11 cellular contexts compared by ENCODE assay signal in genomic region chr19:41306394-41306793, GRCh38. TPM values are rescaled to one million over a fixed set of nuclear protein-coding genes. Genes with fewer than 3 reads are reported as not detected.
DNase-seq lines count a peak whose midpoint lies in the region; ATAC-seq and TF ChIP-seq lines count a peak whose summit lies in the region.
"Had no signal": no experiment of that assay in that cellular context is flagged by ENCODE, and none has a peak within 500 bp of the region (broad histone marks: within the 10 kb centered on the region; RNA-seq: fewer than 3 reads in every experiment).

No MANE protein-coding gene starts in this region.

- no peak for TF ChIP-seq EP300 in transverse colon (IDR thresholded peaks at IDR 0.05; ENCODE audit: low read depth)

- no peak for TF ChIP-seq POLR2A in transverse colon (IDR thresholded peaks at IDR 0.05)

- TF ChIP-seq CTCF in transverse colon (IDR thresholded peaks at IDR 0.05) (no peak), hepatocyte (IDR thresholded peaks at IDR 0.05; ENCODE audit: poor library complexity) (no peak)

- H3K36me3 Mint-ChIP-seq in activated naive CD4-positive, alpha-beta T cell treated with anti-CD3 and anti-CD28 coated beads, Interleukin-2, amount 10 ng/mL, durations not matched to agents 7 days and 5 days: peaks cover 71% of the 10 kb centered on the region
- H3K36me3 Mint-ChIP-seq in activated T-helper 1 cell treated with anti-CD3 and anti-CD28 coated beads, Interleukin-12 subunit alpha, Interleukin-12 subunit beta, Interleukin-2, Interleukin-4 antibody, amounts not matched to agents 30 ng/mL and 10 ng/mL and 1 ng/mL, durations not matched to agents 14 hours and 24 hours and 36 hours (ENCODE audit: low read depth): peaks cover 49% of the 10 kb centered on the region
- H3K36me3 Mint-ChIP-seq in memory B cell: peaks cover 24% of the 10 kb centered on the region

- H3K9me2 ChIP-seq in hepatocyte (replicated peaks; ENCODE audit: insufficient read depth): no peaks in the 10 kb centered on the region

- peak overlapping the region; percentile 91 for H3K4me3 Mint-ChIP-seq in activated naive CD4-positive, alpha-beta T cell treated with anti-CD3 and anti-CD28 coated beads, Interleukin-2, amount 10 ng/mL, durations not matched to agents 7 days and 5 days
- peak overlapping the region; percentile 71 for H3K4me3 Mint-ChIP-seq in activated T-helper 1 cell treated with anti-CD3 and anti-CD28 coated beads, Interleukin-12 subunit alpha, Interleukin-12 subunit beta, Interleukin-2, Interleukin-4 antibody, amounts not matched to agents 30 ng/mL and 10 ng/mL and 1 ng/mL, durations not matched to agents 14 hours and 24 hours and 36 hours
- no peak overlapping the region for H3K4me3 Mint-ChIP-seq in memory B cell

- H2AFZ ChIP-seq in hepatocyte: no peak overlapping the region

- ATAC-seq in memory B cell (ENCODE audit: low read depth) (no peak), GM18520 (IDR thresholded peaks at IDR 0.05; ENCODE audit: unreplicated experiment) (no peak)

- H3K27ac Mint-ChIP-seq in activated naive CD4-positive, alpha-beta T cell treated with anti-CD3 and anti-CD28 coated beads, Interleukin-2, amount 10 ng/mL, durations not matched to agents 7 days and 5 days: peak overlapping the region; percentile 95
- peak overlapping the region; percentile 94 for H3K27ac Mint-ChIP-seq in activated T-helper 1 cell treated with anti-CD3 and anti-CD28 coated beads, Interleukin-12 subunit alpha, Interleukin-12 subunit beta, Interleukin-2, Interleukin-4 antibody, amounts not matched to agents 30 ng/mL and 10 ng/mL and 1 ng/mL, durations not matched to agents 14 hours and 24 hours and 36 hours
- H3K27ac Mint-ChIP-seq in memory B cell: peak overlapping the region; percentile 100

- H3K4me3 ChIP-seq in transverse colon: no peak overlapping the region
- H3K4me3 ChIP-seq in hepatocyte: no peak overlapping the region

- peak; percentile 37 for DNase-seq in activated naive CD4-positive, alpha-beta T cell treated with anti-CD3 and anti-CD28 coated beads, Interleukin-2, amount 10 ng/mL, durations not matched to agents 7 days and 5 days
- DNase-seq in activated naive CD4-positive, alpha-beta T cell treated with Interleukin-2 at 50 U/mL for 16 hours: no peak
- no peak for DNase-seq in activated T-helper 1 cell treated with anti-CD3 and anti-CD28 coated beads, Interleukin-12 subunit alpha, Interleukin-12 subunit beta, Interleukin-2, Interleukin-4 antibody, amounts not matched to agents 30 ng/mL and 10 ng/mL and 1 ng/mL, durations not matched to agents 14 hours and 24 hours and 36 hours (ENCODE audit: low spot score)
- DNase-seq in memory B cell (ENCODE audit: low spot score in 2 of 2): no peak
- DNase-seq in transverse colon: no peak
- DNase-seq in hepatocyte (ENCODE audit: low spot score): no peak
- no peak for DNase-seq in medulla oblongata (ENCODE audit: extremely low spot score)
- DNase-seq: AML-193, nucleus accumbens, substantia nigra had no signal

- no peaks in the 10 kb centered on the region for H3K9me3 Mint-ChIP-seq in activated naive CD4-positive, alpha-beta T cell treated with anti-CD3 and anti-CD28 coated beads, Interleukin-2, amount 10 ng/mL, durations not matched to agents 7 days and 5 days
- no peaks in the 10 kb centered on the region for H3K9me3 Mint-ChIP-seq in activated T-helper 1 cell treated with anti-CD3 and anti-CD28 coated beads, Interleukin-12 subunit alpha, Interleukin-12 subunit beta, Interleukin-2, Interleukin-4 antibody, amounts not matched to agents 30 ng/mL and 10 ng/mL and 1 ng/mL, durations not matched to agents 14 hours and 24 hours and 36 hours
- no peaks in the 10 kb centered on the region for H3K9me3 Mint-ChIP-seq in memory B cell

- H3K27me3 Mint-ChIP-seq in activated naive CD4-positive, alpha-beta T cell treated with anti-CD3 and anti-CD28 coated beads, Interleukin-2, amount 10 ng/mL, durations not matched to agents 7 days and 5 days: peaks cover 6% of the 10 kb centered on the region
- H3K27me3 Mint-ChIP-seq in activated T-helper 1 cell treated with anti-CD3 and anti-CD28 coated beads, Interleukin-12 subunit alpha, Interleukin-12 subunit beta, Interleukin-2, Interleukin-4 antibody, amounts not matched to agents 30 ng/mL and 10 ng/mL and 1 ng/mL, durations not matched to agents 14 hours and 24 hours and 36 hours (ENCODE audit: insufficient read depth): no peaks in the 10 kb centered on the region
- no peaks in the 10 kb centered on the region for H3K27me3 Mint-ChIP-seq in memory B cell

- in situ Hi-C loops in transverse colon (cut with MboI; ENCODE audit: low pct_ligation_motif_present in 1 of 4, low pct_unique_long_range_greater_than_20kb in 1 of 4, low sequenced_read_pairs in 3 of 4): no loop called here

- CTCF ChIA-PET in activated naive CD4-positive, alpha-beta T cell treated with anti-CD3 and anti-CD28 coated beads, Interleukin-2, amount 10 ng/mL, durations not matched to agents 7 days and 5 days (lab: Charles Lee): interaction anchor here (3.4 to 3.9 kb wide), 2 partner anchors 42 to 102 kb away, joined by 30 to 39 read pairs; partner anchors contain the start of gene HNRNPUL1

- intact Hi-C loops in activated T-helper 1 cell treated with anti-CD3 and anti-CD28 coated beads, Interleukin-12 subunit alpha, Interleukin-12 subunit beta, Interleukin-2, Interleukin-4 antibody, amounts not matched to agents 30 ng/mL and 10 ng/mL and 1 ng/mL, durations not matched to agents 14 hours and 24 hours and 36 hours (cut with micrococcal nuclease): loop anchor here (5.0 kb wide), 5 partner anchors 91 to 334 kb away; partner anchors contain the start of genes BCKDHA, DMAC2 and EXOSC5
- intact Hi-C loops in transverse colon (cut with DNase I; ENCODE audit: low total_unique reads): loop anchor here (5.0 kb wide), 1 partner anchor 34 kb away; no protein-coding TSS in a partner anchor

- H3K27me3 ChIP-seq in transverse colon: no peaks in the 10 kb centered on the region
- no peaks in the 10 kb centered on the region for H3K27me3 ChIP-seq in hepatocyte

- no peaks in the 10 kb centered on the region for H3K9me3 ChIP-seq in transverse colon
- H3K9me3 ChIP-seq in hepatocyte (ENCODE audit: low read depth): no peaks in the 10 kb centered on the region

- peaks cover 91% of the 10 kb centered on the region for H3K4me1 Mint-ChIP-seq in activated naive CD4-positive, alpha-beta T cell treated with anti-CD3 and anti-CD28 coated beads, Interleukin-2, amount 10 ng/mL, durations not matched to agents 7 days and 5 days
- H3K4me1 Mint-ChIP-seq in activated T-helper 1 cell treated with anti-CD3 and anti-CD28 coated beads, Interleukin-12 subunit alpha, Interleukin-12 subunit beta, Interleukin-2, Interleukin-4 antibody, amounts not matched to agents 30 ng/mL and 10 ng/mL and 1 ng/mL, durations not matched to agents 14 hours and 24 hours and 36 hours (ENCODE audit: low read depth): peaks cover 79% of the 10 kb centered on the region
- peaks cover 45% of the 10 kb centered on the region for H3K4me1 Mint-ChIP-seq in memory B cell

- H3K27ac ChIP-seq in transverse colon: peak overlapping the region; percentile 49 to 95 (median 73)
- no peak overlapping the region for H3K27ac ChIP-seq in hepatocyte

- H3K4me1 ChIP-seq in transverse colon (peaks cover 19 to 53% (median 26%) of the 10 kb centered on the region in 4 donors), hepatocyte (ENCODE audit: insufficient read depth) (peaks cover 16% of the 10 kb centered on the region)

- H4K20me1 ChIP-seq in hepatocyte (ENCODE audit: insufficient read depth, poor library complexity, severe bottlenecking): peaks cover under 1% of the 10 kb centered on the region

- H3K36me3 ChIP-seq in transverse colon: peaks cover 0 to 41% (median 20%) of the 10 kb centered on the region in 4 donors
- no peaks in the 10 kb centered on the region for H3K36me3 ChIP-seq in hepatocyte (replicated peaks; ENCODE audit: insufficient read depth, low read depth)

- H3K79me2 ChIP-seq in hepatocyte: peaks cover 13% of the 10 kb centered on the region

- WGBS in transverse colon (ENCODE audit: low coverage in 1 of 2), 2 donors: 85 to 100% methylated on average over 1 to 11 of the region's 11 CpGs
- 95% methylated on average over 11 of the region's 11 CpGs for WGBS in hepatocyte (ENCODE audit: low lambda C conversion rate, missing lambda C conversion rate)

- no peak overlapping the region for H3K4me2 ChIP-seq in hepatocyte

RNA-seq across cellular contexts. Expression of gene CCDC97, which starts 3.6 kb away (rescaled TPM):
- total RNA-seq in activated T-helper 1 cell treated with anti-CD3 and anti-CD28 coated beads, Interleukin-12 subunit alpha, Interleukin-12 subunit beta, Interleukin-2, Interleukin-4 antibody, amounts not matched to agents 30 ng/mL and 10 ng/mL and 1 ng/mL, durations not matched to agents 14 hours and 24 hours and 36 hours: 35.3 and 36.1 TPM in 2 replicates
- 10 to 100 TPM; 10.1 to 22.4 (median 15.4) TPM for total RNA-seq in transverse colon
- 11.4 and 15.1 TPM in 2 replicates for total RNA-seq in hepatocyte
- 24.4 and 32.7 TPM in 2 replicates for polyA plus RNA-seq in hepatocyte

RNA-seq across cellular contexts. Expression of gene HNRNPUL1, which starts 42.2 kb away (rescaled TPM):
- 254 and 264 TPM in 2 replicates for total RNA-seq in activated T-helper 1 cell treated with anti-CD3 and anti-CD28 coated beads, Interleukin-12 subunit alpha, Interleukin-12 subunit beta, Interleukin-2, Interleukin-4 antibody, amounts not matched to agents 30 ng/mL and 10 ng/mL and 1 ng/mL, durations not matched to agents 14 hours and 24 hours and 36 hours
- total RNA-seq in transverse colon (100 to 1,000 TPM; 115 to 296 (median 145) TPM), hepatocyte (92.8 and 98.5 TPM in 2 replicates)
- polyA plus RNA-seq in hepatocyte: 111 and 115 TPM in 2 replicates

RNA-seq across cellular contexts. Expression of gene TGFB1, which starts 47.3 kb away (rescaled TPM):
- total RNA-seq in activated T-helper 1 cell treated with anti-CD3 and anti-CD28 coated beads, Interleukin-12 subunit alpha, Interleukin-12 subunit beta, Interleukin-2, Interleukin-4 antibody, amounts not matched to agents 30 ng/mL and 10 ng/mL and 1 ng/mL, durations not matched to agents 14 hours and 24 hours and 36 hours: 108 and 112 TPM in 2 replicates
- total RNA-seq in transverse colon (10 to 100 TPM in 2 of 4 donors, 1 to 10 TPM in 2; 4.4 to 30.3 (median 9.7) TPM), hepatocyte (15.7 and 17.1 TPM in 2 replicates)
- 122 and 152 TPM in 2 replicates for polyA plus RNA-seq in hepatocyte

RNA-seq across cellular contexts. Expression of gene B9D2, which starts 57.6 kb away (rescaled TPM):
- 4.4 and 4.5 TPM in 2 replicates for total RNA-seq in activated T-helper 1 cell treated with anti-CD3 and anti-CD28 coated beads, Interleukin-12 subunit alpha, Interleukin-12 subunit beta, Interleukin-2, Interleukin-4 antibody, amounts not matched to agents 30 ng/mL and 10 ng/mL and 1 ng/mL, durations not matched to agents 14 hours and 24 hours and 36 hours
- total RNA-seq in transverse colon (1 to 10 TPM in 2 of 4 donors, not detected in 2; 6.4 to 9.3 TPM), hepatocyte (5.3 and 6.0 TPM in 2 replicates)
- 9.6 and 13.2 TPM in 2 replicates for polyA plus RNA-seq in hepatocyte
